ENCODE assay signal across 24 cellular contexts in the genomic region with DNA sequence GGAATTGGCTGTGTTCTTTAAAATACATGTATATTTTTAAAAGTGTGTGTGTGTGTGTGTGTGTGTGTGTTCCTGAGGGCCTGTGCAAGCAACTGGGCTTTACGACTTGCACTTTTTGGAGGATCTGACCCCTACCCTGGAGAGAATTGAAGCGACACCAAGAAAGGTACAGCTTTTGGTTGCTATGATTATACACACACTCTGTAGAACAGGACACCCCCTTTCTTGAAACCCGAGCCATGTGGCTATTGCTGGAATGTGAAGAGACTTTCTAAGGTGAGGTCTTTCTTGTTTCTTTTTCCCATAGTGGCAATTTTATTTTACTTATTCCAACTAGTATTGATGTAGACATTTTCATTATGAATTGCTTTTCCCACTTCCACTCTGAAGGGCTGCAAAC. TPM values are rescaled to one million over a fixed set of nuclear protein-coding genes. Genes with fewer than 3 reads are reported as not detected.
DNase-seq lines count a peak whose midpoint lies in the region; ATAC-seq and TF ChIP-seq lines count a peak whose summit lies in the region.
"Had no signal": no experiment of that assay in that cellular context is flagged by ENCODE, and none has a peak within 500 bp of the region (broad histone marks: within the 10 kb centered on the region; RNA-seq: fewer than 3 reads in every experiment).

No MANE protein-coding gene starts in this region.

- H3K36me3 ChIP-seq in A673 (ENCODE audit: insufficient read depth, low read length, poor library complexity, severe bottlenecking) (no peaks in the 10 kb centered on the region), right lobe of liver (no peaks in the 10 kb centered on the region)
- H3K36me3 ChIP-seq: spleen, suprapubic skin had no signal

- H3K9me3 Mint-ChIP-seq in nephron: no peaks in the 10 kb centered on the region
- H3K9me3 Mint-ChIP-seq in naive thymus-derived CD8-positive, alpha-beta T cell: peaks cover 0 to 12% (median 5%) of the 10 kb centered on the region in 9 donors

- BruUV-seq in A673 (replicated peaks; lab: Mats Ljungman, UMichigan): no TSS peak

- no peaks in the 10 kb centered on the region for H3K4me1 ChIP-seq in A673 (ENCODE audit: insufficient read depth, low read length, poor library complexity, severe bottlenecking)
- H3K4me1 ChIP-seq in right lobe of liver: peaks cover 0 to 8% (median 0%) of the 10 kb centered on the region in 4 donors

- H3K4me3 Mint-ChIP-seq in nephron: peak overlapping the region; percentile 48 to 64 (median 63)
- H3K4me3 Mint-ChIP-seq in naive thymus-derived CD8-positive, alpha-beta T cell: peak overlapping the region in 3 of 10 donors; percentile 11 to 26 (median 13)

- TF ChIP-seq POLR2A in right lobe of liver (IDR thresholded peaks at IDR 0.05): no peak

- H3K36me3 Mint-ChIP-seq in nephron (ENCODE audit: low read depth): no peaks in the 10 kb centered on the region
- H3K36me3 Mint-ChIP-seq in naive thymus-derived CD8-positive, alpha-beta T cell: peaks cover 0 to 4% (median 0%) of the 10 kb centered on the region in 3 donors

- no peak for ATAC-seq in naive thymus-derived CD8-positive, alpha-beta T cell
- ATAC-seq in GM21737 (IDR thresholded peaks at IDR 0.05; ENCODE audit: unreplicated experiment): no peak
- ATAC-seq in right lobe of liver: no peak

- 16% methylated on average over 2 of the region's 3 CpGs for WGBS in right lobe of liver (ENCODE audit: insufficient coverage, low coverage, low lambda C conversion rate, missing lambda C conversion rate)

- peaks cover 8% of the 10 kb centered on the region for H3K4me1 Mint-ChIP-seq in nephron
- H3K4me1 Mint-ChIP-seq in naive thymus-derived CD8-positive, alpha-beta T cell: peaks cover 4 to 10% (median 7%) of the 10 kb centered on the region in 4 donors

- TF ChIP-seq CTCF in A673 (conservative IDR thresholded peaks at IDR 0.05; ENCODE audit: low read depth, low read length) (no peak), fibroblast of the aortic adventitia (IDR thresholded peaks at IDR 0.05; ENCODE audit: insufficient read depth, low read length) (no peak), nephron (IDR thresholded peaks at IDR 0.05; ENCODE audit: unreplicated experiment in 3 of 3) (no peak), right lobe of liver (IDR thresholded peaks at IDR 0.05) (no peak)

- H3K4me3 ChIP-seq in A673 (ENCODE audit: low read depth, low read length, poor library complexity, severe bottlenecking) (peak overlapping the region; percentile 37), fibroblast of the aortic adventitia (ENCODE audit: low read depth, low read length) (no peak overlapping the region), right lobe of liver (no peak overlapping the region)

- H3K27ac ChIP-seq in A673 (ENCODE audit: low read depth, low read length, poor library complexity, severe bottlenecking) (no peak overlapping the region), right lobe of liver (no peak overlapping the region)
- H3K27ac ChIP-seq: spleen, suprapubic skin had no signal

- peaks cover 69% of the 10 kb centered on the region for H3K27me3 Mint-ChIP-seq in nephron (ENCODE audit: low read depth)
- peaks cover 26 to 57% (median 46%) of the 10 kb centered on the region in 5 donors for H3K27me3 Mint-ChIP-seq in naive thymus-derived CD8-positive, alpha-beta T cell

- intact Hi-C loops in A673 (cut with micrococcal nuclease; ENCODE audit: unreplicated experiment): no loop called here
- intact Hi-C loops in right lobe of liver (cut with DNase I): no loop called here

- H3K27ac Mint-ChIP-seq in nephron: no peak overlapping the region
- no peak overlapping the region for H3K27ac Mint-ChIP-seq in naive thymus-derived CD8-positive, alpha-beta T cell

- H3K9me3 ChIP-seq in A673 (ENCODE audit: low read depth, low read length, poor library complexity, severe bottlenecking) (no peaks in the 10 kb centered on the region), right lobe of liver (no peaks in the 10 kb centered on the region)
- H3K9me3 ChIP-seq: suprapubic skin had no signal

- CTCF ChIA-PET in A673 (lab: Charles Lee): no interaction called here

- H3K27me3 ChIP-seq in A673 (replicated peaks; ENCODE audit: insufficient read depth, low read depth, low read length, poor library complexity): peaks cover 65% of the 10 kb centered on the region
- H3K27me3 ChIP-seq in right lobe of liver: peaks cover 0 to 7% of the 10 kb centered on the region in 2 donors

- DNase-seq in A673 (ENCODE audit: low spot score) (no peak), NCI-H69 (lab: John Stamatoyannopoulos, UW) (peak; percentile 53), fibroblast of the aortic adventitia (ENCODE audit: low read depth) (peak; percentile 1), NCI-H345 (lab: John Stamatoyannopoulos, UW) (no peak), right lobe of liver (no peak)
- DNase-seq in naive thymus-derived CD8-positive, alpha-beta T cell: no peak
- DNase-seq: activated gamma-delta T cell treated with Interleukin-2 at 50 U/mL for 16 hours, amygdala, hippocampal formation, IMR-90, MM.1S, NCI-H187 treated with DMSO at 0.1 percent for 48 hours, NCI-H510A treated with DMSO at 0.1 percent for 48 hours, SHP77, T-helper 1 cell had no signal

- POLR2A ChIA-PET in A673 (lab: Charles Lee; ENCODE audit: low non-redundant PET): interaction anchor here (0.9 kb wide), 1 partner anchor 300 kb away, joined by 4 read pairs; no protein-coding TSS in a partner anchor
- POLR2A ChIA-PET in naive thymus-derived CD8-positive, alpha-beta T cell (lab: Charles Lee): no interaction called here

RNA-seq across cellular contexts. Expression of gene SHISAL2B, which starts 1.0 kb away (rescaled TPM):
- total RNA-seq in A673 (2021) (not detected in 2 replicates), fibroblast of the aortic adventitia (ENCODE audit: low replicate concordance) (not detected in 2 replicates), right lobe of liver (not detected)
- total RNA-seq in naive thymus-derived CD8-positive, alpha-beta T cell: not detected
- polyA plus RNA-seq in naive thymus-derived CD8-positive, alpha-beta T cell: not detected
- total RNA-seq: cerebellum, H4, IMR-90, left ventricle myocardium superior, posterior vena cava, spleen, suprapubic skin had no signal
- polyA plus RNA-seq: AG04450, IMR-90, spleen had no signal

Comparison
In these comparisons a context has a peak if more than half of its experiments do, and no peak if none do; other contexts are left out.
1. DNase-seq: peak in NCI-H69 (single experiment) and fibroblast of the aortic adventitia (single experiment); none in A673 (single experiment), NCI-H345 (single experiment), naive thymus-derived CD8-positive, alpha-beta T cell (0 of 10) and right lobe of liver (0 of 3).